ENCODE assay signal across 21 cellular contexts in genomic region chr5:126978258-126978657, GRCh38. TPM values are rescaled to one million over a fixed set of nuclear protein-coding genes. Genes with fewer than 3 reads are reported as not detected.
DNase-seq lines count a peak whose midpoint lies in the region; ATAC-seq, FAIRE-seq and TF ChIP-seq lines count a peak whose summit lies in the region.
"Had no signal": no experiment of that assay in that cellular context is flagged by ENCODE, and none has a peak within 500 bp of the region (broad histone marks: within the 10 kb centered on the region; RNA-seq: fewer than 3 reads in every experiment).

No MANE protein-coding gene starts in this region.

- BruUV-seq in K562 (replicated peaks; lab: Mats Ljungman, UMichigan), result no TSS peak

- H3K79me2 ChIP-seq in K562 (ENCODE audit: control insufficient read depth, insufficient read depth, low read length), result peaks cover 87% of the 10 kb centered on the region

- no peaks in the 10 kb centered on the region for H3K27me3 Mint-ChIP-seq in stimulated activated memory B cell treated with anti-CD40 and anti-IgM and Interleukin-4, amounts not matched to agents 10 μg/mL and 1 μg/mL and 100 μg/mL, for 72 hours
- no peaks in the 10 kb centered on the region for H3K27me3 Mint-ChIP-seq in chondrocyte (ENCODE audit: low read depth)
- H3K27me3 Mint-ChIP-seq: B cell had no signal

- CTCF ChIA-PET in K562 (lab: Yijun Ruan, JAX; ENCODE audit: low intra/inter-chr PET ratio), result no interaction called here

- H3K9me3 ChIP-seq in left ventricle myocardium inferior (replicated peaks), result no peaks in the 10 kb centered on the region
- no peaks in the 10 kb centered on the region for H3K9me3 ChIP-seq in K562 (replicated peaks; ENCODE audit: control insufficient read depth, insufficient read depth, low read depth, low read length)
- H3K9me3 ChIP-seq: Caco-2, HAP-1 had no signal

- H3K9me3 Mint-ChIP-seq in stimulated activated memory B cell treated with anti-CD40 and anti-IgM and Interleukin-4, amounts not matched to agents 10 μg/mL and 1 μg/mL and 100 μg/mL, for 72 hours, result no peaks in the 10 kb centered on the region
- H3K9me3 Mint-ChIP-seq in chondrocyte (ENCODE audit: low read depth), result no peaks in the 10 kb centered on the region
- H3K9me3 Mint-ChIP-seq: CD8-positive, alpha-beta T cell; HFFc6 had no signal

- H3K9me1 ChIP-seq in K562 (ENCODE audit: control insufficient read depth, insufficient read depth, low read length), result no peaks in the 10 kb centered on the region

- FAIRE-seq in K562 (lab: Jason Lieb, UNC), result no peak
- FAIRE-seq: A204.1, G401.6, GM12878, H54 had no signal

- H3K27me3 ChIP-seq in left ventricle myocardium inferior (ENCODE audit: low read depth) (no peaks in the 10 kb centered on the region), K562 (ENCODE audit: control insufficient read depth in 2 of 2, insufficient read depth in 2 of 2, low read length in 2 of 2) (no peaks in the 10 kb centered on the region)

- TF ChIP-seq CTCF in left ventricle myocardium inferior (IDR thresholded peaks at IDR 0.05; ENCODE audit: borderline replicate concordance) (no peak), K562 (IDR thresholded peaks at IDR 0.05 in 2 of 3, conservative IDR thresholded peaks at IDR 0.05 in 1 of 3; ENCODE audit: insufficient read depth in 2 of 3, low read depth in 1 of 3, low read length in 3 of 3) (no peak), chondrocyte (IDR thresholded peaks at IDR 0.05) (no peak)

- intact Hi-C loops in left ventricle myocardium inferior (cut with micrococcal nuclease) (no loop called here), Right ventricle myocardium superior (cut with DNase I) (loop anchor here (10.0 kb wide), 1 partner anchor 47 kb away; no protein-coding TSS in a partner anchor), K562 (cut with micrococcal nuclease) (loop anchor here (10.0 kb wide), 1 partner anchor 337 kb away; no protein-coding TSS in a partner anchor)

- 11% methylated on average over 4 of the region's 4 CpGs for WGBS in K562 (ENCODE audit: insufficient coverage, low coverage, missing lambda C conversion rate)

- no peak overlapping the region for H2AFZ ChIP-seq in K562 (ENCODE audit: low read depth, low read length)

- TF ChIP-seq RAD21 in K562 (CRISPR knock-in tag; conservative IDR thresholded peaks at IDR 0.05 in 1 of 2, IDR thresholded peaks at IDR 0.05 in 1 of 2), result no peak

- H3K4me1 ChIP-seq in left ventricle myocardium inferior (peaks cover 56% of the 10 kb centered on the region), K562 (replicated peaks in 1 of 2; ENCODE audit: control insufficient read depth in 2 of 2, insufficient read depth in 2 of 2, low read length in 2 of 2) (peaks cover 21 to 58% of the 10 kb centered on the region in 2 experiments)
- H3K4me1 ChIP-seq: Caco-2, HAP-1 had no signal

- POLR2A ChIA-PET in K562 (lab: Yijun Ruan, JAX), result no interaction called here

- no peak for DNase-seq in left ventricle myocardium inferior
- DNase-seq in Right ventricle myocardium superior, result no peak
- no peak for DNase-seq in K562 (ENCODE audit: extremely low read depth in 1 of 4, low spot score in 3 of 4)
- no peak for DNase-seq in chondrocyte (ENCODE audit: low spot score)
- no peak for DNase-seq in inferior parietal cortex (ENCODE audit: extremely low spot score)
- DNase-seq in substantia nigra (lab: John Stamatoyannopoulos, UW), result no peak
- DNase-seq: C1 segment of cervical spinal cord; Caco-2; CD8-positive, alpha-beta T cell; DMS153; DND-41; GOT3; HFFc6 had no signal

- no peak overlapping the region for H3K4me3 Mint-ChIP-seq in stimulated activated memory B cell treated with anti-CD40 and anti-IgM and Interleukin-4, amounts not matched to agents 10 μg/mL and 1 μg/mL and 100 μg/mL, for 72 hours
- no peak overlapping the region for H3K4me3 Mint-ChIP-seq in chondrocyte (ENCODE audit: unreplicated experiment)
- H3K4me3 Mint-ChIP-seq: B cell; CD8-positive, alpha-beta T cell; HFFc6 had no signal

- H3K36me3 ChIP-seq in left ventricle myocardium inferior (no peaks in the 10 kb centered on the region), K562 (ENCODE audit: control insufficient read depth, insufficient read depth, low read length) (no peaks in the 10 kb centered on the region)
- H3K36me3 ChIP-seq: HAP-1 had no signal

- H3K27ac ChIP-seq in left ventricle myocardium inferior (replicated peaks) (peak overlapping the region; percentile 6), K562 (ENCODE audit: extremely low read depth, low read depth, low read length) (peak overlapping the region; percentile 87; the same call in 1 of the 3 replicates), substantia nigra (ENCODE audit: low read depth, low read length, poor library complexity, severe bottlenecking) (no peak overlapping the region)
- H3K27ac ChIP-seq: 22Rv1 had no signal

- in situ Hi-C loops in K562 (cut with MboI), result no loop called here

- H3K36me3 Mint-ChIP-seq in stimulated activated memory B cell treated with anti-CD40 and anti-IgM and Interleukin-4, amounts not matched to agents 10 μg/mL and 1 μg/mL and 100 μg/mL, for 72 hours, result peaks cover 5% of the 10 kb centered on the region
- H3K36me3 Mint-ChIP-seq in chondrocyte (ENCODE audit: low read depth), result no peaks in the 10 kb centered on the region
- H3K36me3 Mint-ChIP-seq: CD8-positive, alpha-beta T cell had no signal

- no peak for TF ChIP-seq EP300 in K562 (IDR thresholded peaks at IDR 0.05; ENCODE audit: low read length)

- H4K20me1 ChIP-seq in K562 (replicated peaks; ENCODE audit: control insufficient read depth, insufficient read depth, low read length), result peaks cover 7% of the 10 kb centered on the region; the same call in 1 of the 2 replicates

- no peak for TF ChIP-seq POLR2A in K562 (conservative IDR thresholded peaks at IDR 0.05)

- H3K9ac ChIP-seq in K562 (ENCODE audit: insufficient read depth in 1 of 2, low read depth in 2 of 2, low read length in 2 of 2), result peak overlapping the region in 1 of 2 experiments; percentile 5; a peak in 2 of 4 replicates

- H3K27ac Mint-ChIP-seq in stimulated activated memory B cell treated with anti-CD40 and anti-IgM and Interleukin-4, amounts not matched to agents 10 μg/mL and 1 μg/mL and 100 μg/mL, for 72 hours, result peak overlapping the region; percentile 68
- H3K27ac Mint-ChIP-seq in chondrocyte (ENCODE audit: unreplicated experiment), result no peak overlapping the region
- H3K27ac Mint-ChIP-seq: B cell; CD8-positive, alpha-beta T cell; HFFc6 had no signal

- peaks cover 49% of the 10 kb centered on the region for H3K4me1 Mint-ChIP-seq in stimulated activated memory B cell treated with anti-CD40 and anti-IgM and Interleukin-4, amounts not matched to agents 10 μg/mL and 1 μg/mL and 100 μg/mL, for 72 hours
- no peaks in the 10 kb centered on the region for H3K4me1 Mint-ChIP-seq in chondrocyte (ENCODE audit: low read depth)

- ATAC-seq in Right ventricle myocardium superior (ENCODE audit: poor library complexity) (no peak), K562 (no peak)
- no peak for ATAC-seq in stimulated activated memory B cell treated with anti-CD40 and anti-IgM and Interleukin-4, amounts not matched to agents 10 μg/mL and 1 μg/mL and 100 μg/mL, for 72 hours
- ATAC-seq: CD8-positive, alpha-beta T cell had no signal

- no peak overlapping the region for H3K4me3 ChIP-seq in left ventricle myocardium inferior
- H3K4me3 ChIP-seq in K562, result no peak overlapping the region
- H3K4me3 ChIP-seq: GM12878, HAP-1 had no signal

- H3K4me2 ChIP-seq in K562 (ENCODE audit: insufficient read depth, low read length), result peak overlapping the region; percentile 27; the same call in 1 of the 2 replicates

TF ChIP-seq in K562, 482 proteins besides CTCF, POLR2A, EP300 and RAD21 (continues in another document):
- TF ChIP-seq KDM1A (IDR thresholded peaks at IDR 0.05) (peak; percentile 77 to 80; a peak in 3 of 4 replicates), DPF2 (IDR thresholded peaks at IDR 0.05) (peak; percentile 18; the same call in 1 of the 2 replicates), ARID1B (IDR thresholded peaks at IDR 0.05) (peak; percentile 30), ZNF655 (CRISPR knock-in tag; IDR thresholded peaks at IDR 0.05) (no peak), STAT5A (IDR thresholded peaks at IDR 0.05; ENCODE audit: borderline replicate concordance, low read length) (no peak), IFI16 (CRISPR knock-in tag; IDR thresholded peaks at IDR 0.05) (no peak), RFX1 (IDR thresholded peaks at IDR 0.05) (no peak), NCOR1 (IDR thresholded peaks at IDR 0.05) (peak; percentile 12; the same call in 1 of the 2 replicates), ZBTB17 (CRISPR knock-in tag; IDR thresholded peaks at IDR 0.05) (0 out of 2 replicates have a peak, but pooled peaks have one; percentile 30)

RNA-seq across cellular contexts. Expression of gene MARCHF3, which starts 52.1 kb away (rescaled TPM):
- total RNA-seq in left ventricle myocardium inferior (35.7 TPM), Right ventricle myocardium superior (26.6 TPM), K562 (2014; rRNA removed) (12.2 and 21.1 TPM in 2 replicates), K562 (2014; rRNA removed; fragmentation: Illumina TruSeq; extraction: Trizol) (19.9 and 20.2 TPM in 2 replicates), K562 (2015; rRNA removed; fragmentation: Illumina TruSeq; extraction: Trizol) (16.8 and 18.5 TPM in 2 replicates), K562 (2021) (23.5 TPM in 2 replicates), chondrocyte (1.5 to 2.2 TPM (median 2.0 TPM) in 3 replicates)
- 71.0 and 71.2 TPM in 2 replicates for total RNA-seq in K562 (2011; cell fraction: chromatin; rRNA removed; ENCODE audit: low replicate concordance)
- 72.9 and 84.2 TPM in 2 replicates for total RNA-seq in K562 (2011; cell fraction: nucleolus; rRNA removed)
- 80.1 and 101 TPM in 2 replicates for total RNA-seq in K562 (2011; cell fraction: nucleoplasm; rRNA removed)
- polyA plus RNA-seq in K562 (2011; rRNA removed) (34.1 and 37.4 TPM in 2 replicates), K562 (2014; fragmentation: Illumina TruSeq; extraction: Trizol) (13.4 and 16.5 TPM in 2 replicates), K562 (2014; fragmentation: Nextera tagmentation; extraction: Ambion mirVana) (1 to 10 TPM; 5.6 to 7.6 TPM), K562 (2014; rRNA removed) (7.8 and 10.4 TPM in 2 replicates)
- 24.1 and 35.9 TPM in 2 replicates for polyA plus RNA-seq in K562 (2011; cell fraction: cytosol; rRNA removed)
- 39.3 and 39.4 TPM in 2 replicates for polyA plus RNA-seq in K562 (2011; cell fraction: nucleus; rRNA removed)
- 21.4 and 29.8 TPM in 2 replicates for polyA plus RNA-seq in K562 (2012)
- 43.9 and 60.4 TPM in 2 replicates for polyA minus RNA-seq in K562 (2011; rRNA and poly(A)+ RNA removed)
- polyA minus RNA-seq in K562 (2011; cell fraction: cytosol; rRNA and poly(A)+ RNA removed), result 24.6 and 34.4 TPM in 2 replicates
- polyA minus RNA-seq in K562 (2011; cell fraction: nucleus; rRNA and poly(A)+ RNA removed), result 57.8 and 62.6 TPM in 2 replicates
